ENCODE assay signal across 8 cellular contexts in the genomic region with DNA sequence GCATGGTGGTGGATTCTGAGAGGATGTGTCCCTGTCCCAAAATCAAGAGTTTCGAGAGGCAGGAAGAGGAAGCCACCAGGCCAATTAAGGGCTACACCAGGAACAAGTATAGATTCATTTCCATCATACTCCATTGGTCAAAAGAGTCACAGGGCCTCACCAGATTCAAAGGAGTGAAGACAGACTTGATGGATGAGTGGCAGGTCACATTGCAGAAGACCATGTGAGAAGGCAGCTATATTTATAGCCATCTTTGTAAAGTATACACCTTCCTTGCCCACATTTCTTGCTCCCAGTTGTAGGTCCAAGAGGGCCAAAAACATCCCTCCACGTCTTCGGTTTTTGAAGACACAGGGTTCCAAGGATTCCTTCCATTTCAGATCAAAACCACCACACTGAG.
"Had no signal": no experiment of that assay in that cellular context is flagged by ENCODE, and none has a peak within 500 bp of the region (broad histone marks: within the 10 kb centered on the region; RNA-seq: fewer than 3 reads in every experiment).

No MANE protein-coding gene starts in this region.

- H3K4me3 ChIP-seq: GM23338, HAP-1 had no signal

- H2AFZ ChIP-seq: GM23338 had no signal

- H3K9me3 Mint-ChIP-seq: HFFc6 had no signal

- FAIRE-seq: HepG2 had no signal

- ATAC-seq: GM23338, HCT116, HepG2 had no signal

- H3K4me3 Mint-ChIP-seq: GM23338, HFFc6, IgD-negative memory B cell had no signal

- H3K36me3 ChIP-seq: HAP-1 had no signal

- H3K27ac Mint-ChIP-seq: GM23338, HFFc6, IgD-negative memory B cell had no signal

- H3K4me1 Mint-ChIP-seq: IgD-negative memory B cell had no signal

- DNase-seq: H7, HFFc6, KG1 had no signal

- H3K36me3 Mint-ChIP-seq: IgD-negative memory B cell had no signal
